Comparison of ENCODE assay signal across 9 cellular contexts in genomic region chr1:43349594-43350306, GRCh38. TPM values are rescaled to one million over a fixed set of nuclear protein-coding genes. Genes with fewer than 3 reads are reported as not detected.
A peak's percentile ranks its signal among the peaks of the same experiment; 100 is the strongest.
DNase-seq lines count a peak whose midpoint lies in the region; ATAC-seq and TF ChIP-seq lines count a peak whose summit lies in the region.
"Had no signal": no experiment of that assay in that cellular context is flagged by ENCODE, and none has a peak within 500 bp of the region (broad histone marks: within the 10 kb centered on the region; RNA-seq: fewer than 3 reads in every experiment).

No MANE protein-coding gene starts in this region.

- 33 to 43% (median 40%) methylated on average over 11 of the region's 11 CpGs for WGBS in heart left ventricle, 4 donors

- H3K36me3 Mint-ChIP-seq in activated CD4-positive, alpha-beta memory T cell treated with anti-CD3 and anti-CD28 coated beads, Interleukin-2, amount 10 ng/mL, durations not matched to agents 7 days and 5 days (ENCODE audit: low read depth), result peaks cover 3% of the 10 kb centered on the region

- peak overlapping the region; percentile 4 for H2AFZ ChIP-seq in HCT116 (ENCODE audit: low read depth, low read length, poor library complexity, severe bottlenecking)

- peak overlapping the region; percentile 53 to 65 for H3K4me3 ChIP-seq in HCT116 (replicated peaks in 1 of 2; ENCODE audit: low read depth in 1 of 2, low read length in 2 of 2)
- H3K4me3 ChIP-seq in heart left ventricle, result peak overlapping the region; percentile 34 to 90 (median 60)
- peak overlapping the region; percentile 52 for H3K4me3 ChIP-seq in skeletal muscle cell (ENCODE audit: low read depth, low read length)

- TSS peak; percentile 93 for BruUV-seq in HCT116 (replicated peaks; lab: Mats Ljungman, UMichigan)

- CTCF ChIA-PET in HCT116 (lab: Charles Lee), result interaction anchor here (1.5 to 1.6 kb wide), 2 partner anchors 9 to 65 kb away, joined by 3 to 8 read pairs; partner anchors contain the start of gene CDC20
- CTCF ChIA-PET in activated CD4-positive, alpha-beta memory T cell treated with anti-CD3 and anti-CD28 coated beads, Interleukin-2, amount 10 ng/mL, durations not matched to agents 7 days and 5 days (lab: Charles Lee), result no interaction called here

- TF ChIP-seq CTCF in HCT116 (IDR thresholded peaks at IDR 0.05 in 2 of 3, conservative IDR thresholded peaks at IDR 0.05 in 1 of 3; ENCODE audit: borderline replicate concordance in 1 of 3, insufficient read depth in 1 of 3, low read depth in 2 of 3, low read length in 2 of 3), result no peak
- no peak for TF ChIP-seq CTCF in heart left ventricle (IDR thresholded peaks at IDR 0.05)

- H3K36me3 ChIP-seq in HCT116 (ENCODE audit: control insufficient read depth in 1 of 2, insufficient read depth in 2 of 2, low read length in 2 of 2), result no peaks in the 10 kb centered on the region
- H3K36me3 ChIP-seq in heart left ventricle, result no peaks in the 10 kb centered on the region

- peaks cover 10% of the 10 kb centered on the region for H3K4me1 Mint-ChIP-seq in activated CD4-positive, alpha-beta memory T cell treated with anti-CD3 and anti-CD28 coated beads, Interleukin-2, amount 10 ng/mL, durations not matched to agents 7 days and 5 days

- peak overlapping the region; percentile 91 for H3K4me2 ChIP-seq in HCT116 (ENCODE audit: low read length)

- H3K79me2 ChIP-seq in HCT116 (ENCODE audit: insufficient read depth, low read length), result no peaks in the 10 kb centered on the region

- no peak for TF ChIP-seq RAD21 in HCT116 (IDR thresholded peaks at IDR 0.05; ENCODE audit: low read depth)

- intact Hi-C loops in HCT116 (cut with micrococcal nuclease) (loop anchor here (2.0 kb wide), 1 partner anchor 111 kb away; no protein-coding TSS in a partner anchor), heart left ventricle (cut with DNase I) (loop anchor here in 2 of 10 donors (1.0 to 5.0 kb wide), 3 partner anchors 9 to 112 kb away; partner anchors contain the start of genes CDC20 (in 1 of the 2) and TIE1 (in 1 of the 2))

- ATAC-seq in HCT116 (no peak), heart left ventricle (peak; percentile 41 to 54 (median 47)), HG03045 (IDR thresholded peaks at IDR 0.05; ENCODE audit: unreplicated experiment) (no peak), HG03095 (IDR thresholded peaks at IDR 0.05; ENCODE audit: unreplicated experiment) (no peak)

- peak; percentile 14 for TF ChIP-seq POLR2A in HCT116 (IDR thresholded peaks at IDR 0.05; ENCODE audit: borderline replicate concordance, extremely low read depth, insufficient read depth, insufficient read length)
- no peak for TF ChIP-seq POLR2A in heart left ventricle (IDR thresholded peaks at IDR 0.05)

- H3K9me2 ChIP-seq in HCT116 (ENCODE audit: insufficient read depth), result no peaks in the 10 kb centered on the region

- peak overlapping the region; percentile 83 for H3K9ac ChIP-seq in HCT116 (ENCODE audit: low read length)

- H3K27me3 ChIP-seq in HCT116 (ENCODE audit: insufficient read depth, low read length), result no peaks in the 10 kb centered on the region
- H3K27me3 ChIP-seq in heart left ventricle, result no peaks in the 10 kb centered on the region

- no peaks in the 10 kb centered on the region for H3K9me3 Mint-ChIP-seq in activated CD4-positive, alpha-beta memory T cell treated with anti-CD3 and anti-CD28 coated beads, Interleukin-2, amount 10 ng/mL, durations not matched to agents 7 days and 5 days

- peaks cover 23 to 57% of the 10 kb centered on the region in 2 experiments for H3K4me1 ChIP-seq in HCT116 (ENCODE audit: control insufficient read depth in 1 of 2, insufficient read depth in 2 of 2, low read length in 2 of 2)
- H3K4me1 ChIP-seq in heart left ventricle, result peaks cover 0 to 46% (median 20%) of the 10 kb centered on the region in 12 donors

- H3K9me3 ChIP-seq in HCT116 (ENCODE audit: control insufficient read depth in 1 of 2, insufficient read depth in 1 of 2, low read depth in 1 of 2, low read length in 2 of 2), result no peaks in the 10 kb centered on the region
- no peaks in the 10 kb centered on the region for H3K9me3 ChIP-seq in heart left ventricle

- no peaks in the 10 kb centered on the region for H4K20me1 ChIP-seq in HCT116 (ENCODE audit: insufficient read depth)

- peak overlapping the region; percentile 77 for H3K27ac Mint-ChIP-seq in activated CD4-positive, alpha-beta memory T cell treated with anti-CD3 and anti-CD28 coated beads, Interleukin-2, amount 10 ng/mL, durations not matched to agents 7 days and 5 days

- DNase-seq in HCT116 (ENCODE audit: low read depth, low spot score), result no peak
- no peak for DNase-seq in activated CD4-positive, alpha-beta memory T cell treated with anti-CD3 and anti-CD28 coated beads, Interleukin-2, amount 10 ng/mL, durations not matched to agents 7 days and 5 days
- peak in 3 of 5 donors; percentile 27 to 78 (median 61) for DNase-seq in heart left ventricle
- DNase-seq in skeletal muscle cell (ENCODE audit: low read depth), result no peak
- DNase-seq in NCI-H2171 treated with DMSO at 0.1 percent for 48 hours (lab: John Stamatoyannopoulos, UW), result no peak
- DNase-seq in stimulated activated CD4-positive, alpha-beta T cell treated with anti-CD3 and anti-CD28 coated beads, Interleukin-15, amount 100 ng/mL, for 24 hours, result no peak

- RAD21 ChIA-PET in HCT116 (lab: Charles Lee; ENCODE audit: low non-redundant PET in 1 of 2, low total read pairs in 2 of 2, uncharacterized antibody in 2 of 2, unreplicated experiment in 2 of 2), result no interaction called here

- H3K27ac ChIP-seq in HCT116 (ENCODE audit: low read depth, low read length), result peak overlapping the region; percentile 89
- peak overlapping the region; percentile 78 to 100 (median 96) for H3K27ac ChIP-seq in heart left ventricle

- POLR2A ChIA-PET in HCT116 (lab: Charles Lee), result interaction anchor here (0.9 to 1.6 kb wide), 2 partner anchors 9 to 19 kb away, joined by 3 to 7 read pairs; partner anchors contain the start of genes CDC20 and ELOVL1
- POLR2A ChIA-PET in activated CD4-positive, alpha-beta memory T cell treated with anti-CD3 and anti-CD28 coated beads, Interleukin-2, amount 10 ng/mL, durations not matched to agents 7 days and 5 days (lab: Charles Lee), result no interaction called here

- peaks cover 3% of the 10 kb centered on the region for H3K27me3 Mint-ChIP-seq in activated CD4-positive, alpha-beta memory T cell treated with anti-CD3 and anti-CD28 coated beads, Interleukin-2, amount 10 ng/mL, durations not matched to agents 7 days and 5 days

- H3K4me3 Mint-ChIP-seq in activated CD4-positive, alpha-beta memory T cell treated with anti-CD3 and anti-CD28 coated beads, Interleukin-2, amount 10 ng/mL, durations not matched to agents 7 days and 5 days, result peak overlapping the region; percentile 77

TF ChIP-seq in HCT116, 20 proteins besides CTCF, POLR2A, EP300 and RAD21:
- no peak for TF ChIP-seq CEBPB (IDR thresholded peaks at IDR 0.05; ENCODE audit: low read depth)
- TF ChIP-seq JUND (IDR thresholded peaks at IDR 0.05), result no peak
- TF ChIP-seq SIN3A (IDR thresholded peaks at IDR 0.05; ENCODE audit: low read depth), result no peak; the same call in 1 of the 2 replicates
- TF ChIP-seq TCF7L2 (IDR thresholded peaks at IDR 0.05; ENCODE audit: borderline replicate concordance, extremely low read depth, insufficient read depth, insufficient read length), result no peak
- TF ChIP-seq ELF1 (IDR thresholded peaks at IDR 0.05; ENCODE audit: borderline replicate concordance, low read depth), result no peak
- no peak for TF ChIP-seq FOSL1 (IDR thresholded peaks at IDR 0.05; ENCODE audit: low read depth)
- no peak; the same call in 1 of the 2 replicates for TF ChIP-seq EGR1 (IDR thresholded peaks at IDR 0.05; ENCODE audit: low read depth)
- TF ChIP-seq EZH2 (IDR thresholded peaks at IDR 0.05), result no peak
- no peak for TF ChIP-seq EZH2phosphoT487 (IDR thresholded peaks at IDR 0.05; ENCODE audit: borderline replicate concordance)
- no peak for TF ChIP-seq ATF3 (IDR thresholded peaks at IDR 0.05)
- no peak for TF ChIP-seq MAX (IDR thresholded peaks at IDR 0.05)
- no peak for TF ChIP-seq ZNF274 (IDR thresholded peaks at IDR 0.05; ENCODE audit: low read depth, low read length)

RNA-seq across cellular contexts. Expression of gene CDC20, which starts 9.0 kb away (rescaled TPM):
- total RNA-seq in HCT116 (2021; ENCODE audit: unreplicated experiment) (355 TPM), heart left ventricle (10 to 100 TPM in 1 of 9 donors, 1 to 10 TPM in 5, under 1 TPM in 3; 0.45 to 16.9 (median 1.5) TPM)
- polyA plus RNA-seq in HCT116 (2012), result 375 and 408 TPM in 2 replicates
- total RNA-seq in activated CD4-positive, alpha-beta memory T cell treated with anti-CD3 and anti-CD28 coated beads, Interleukin-2, amount 10 ng/mL, durations not matched to agents 7 days and 5 days, result 100 to 1,000 TPM; 130 to 141 TPM
- under 1 TPM; 0.38 to 0.49 TPM for polyA plus RNA-seq in heart left ventricle

RNA-seq across cellular contexts. Expression of gene MPL, which starts 12.1 kb away (rescaled TPM):
- total RNA-seq in HCT116 (2021; ENCODE audit: unreplicated experiment), result not detected
- 0.11 and 0.16 TPM in 2 replicates for polyA plus RNA-seq in HCT116 (2012)
- not detected for total RNA-seq in activated CD4-positive, alpha-beta memory T cell treated with anti-CD3 and anti-CD28 coated beads, Interleukin-2, amount 10 ng/mL, durations not matched to agents 7 days and 5 days
- total RNA-seq in heart left ventricle, result under 1 TPM; 0.25 to 0.98 (median 0.59) TPM
- under 1 TPM in 1 of 2 donors, not detected in 1; 0.11 TPM for polyA plus RNA-seq in heart left ventricle
- total RNA-seq: T-helper 1 cell treated with Interleukin-12 subunit alpha and Interleukin-12 subunit beta and Interleukin-4 antibody, amounts not matched to agents 30 ng/mL and 1 ng/mL, for 36 hours had no signal

RNA-seq across cellular contexts. Expression of gene ELOVL1, which starts 18.1 kb away (rescaled TPM):
- total RNA-seq in HCT116 (2021; ENCODE audit: unreplicated experiment) (91.3 TPM), heart left ventricle (10 to 100 TPM; 22.1 to 63.5 (median 33.6) TPM)
- polyA plus RNA-seq in HCT116 (2012), result 157 and 159 TPM in 2 replicates
- 10 to 100 TPM; 71.8 to 74.1 TPM for total RNA-seq in activated CD4-positive, alpha-beta memory T cell treated with anti-CD3 and anti-CD28 coated beads, Interleukin-2, amount 10 ng/mL, durations not matched to agents 7 days and 5 days
- 10 to 100 TPM; 25.7 to 93.4 TPM for polyA plus RNA-seq in heart left ventricle

RNA-seq across cellular contexts. Expression of gene MED8, which starts 39.9 kb away (rescaled TPM):
- total RNA-seq in HCT116 (2021; ENCODE audit: unreplicated experiment), result 36.0 TPM
- 45.6 and 50.9 TPM in 2 replicates for polyA plus RNA-seq in HCT116 (2012)
- 10 to 100 TPM; 35.6 to 36.9 TPM for total RNA-seq in activated CD4-positive, alpha-beta memory T cell treated with anti-CD3 and anti-CD28 coated beads, Interleukin-2, amount 10 ng/mL, durations not matched to agents 7 days and 5 days
- total RNA-seq in heart left ventricle, result 10 to 100 TPM; 13.7 to 25.4 (median 16.9) TPM
- 10 to 100 TPM; 11.7 to 31.4 TPM for polyA plus RNA-seq in heart left ventricle

RNA-seq across cellular contexts. Expression of gene SZT2, which starts 39.9 kb away (rescaled TPM):
- total RNA-seq in HCT116 (2021; ENCODE audit: unreplicated experiment) (43.0 TPM), heart left ventricle (10 to 100 TPM; 19.0 to 39.7 (median 24.4) TPM)
- polyA plus RNA-seq in HCT116 (2012), result 12.7 and 14.5 TPM in 2 replicates
- total RNA-seq in activated CD4-positive, alpha-beta memory T cell treated with anti-CD3 and anti-CD28 coated beads, Interleukin-2, amount 10 ng/mL, durations not matched to agents 7 days and 5 days, result 10 to 100 TPM; 55.6 to 57.8 TPM
- polyA plus RNA-seq in heart left ventricle, result 10 to 100 TPM; 13.1 to 29.1 TPM

Comparison
In these comparisons a context has a peak if more than half of its experiments do, and no peak if none do; other contexts are left out.
1. ATAC-seq: peak in heart left ventricle (4 of 4); none in HCT116 (single experiment), HG03045 (single experiment) and HG03095 (single experiment).
2. DNase-seq: peak in heart left ventricle (3 of 5); none in HCT116 (single experiment), activated CD4-positive, alpha-beta memory T cell treated with anti-CD3 and anti-CD28 coated beads, Interleukin-2, amount 10 ng/mL, durations not matched to agents 7 days and 5 days (single experiment), skeletal muscle cell (single experiment), NCI-H2171 treated with DMSO at 0.1 percent for 48 hours (single experiment) and stimulated activated CD4-positive, alpha-beta T cell treated with anti-CD3 and anti-CD28 coated beads, Interleukin-15, amount 100 ng/mL, for 24 hours (single experiment).
3. RNA of gene CDC20, which starts 9.0 kb away (total RNA-seq): 355 TPM in HCT116 (single experiment) and 130 to 141 TPM in activated CD4-positive, alpha-beta memory T cell treated with anti-CD3 and anti-CD28 coated beads, Interleukin-2, amount 10 ng/mL, durations not matched to agents 7 days and 5 days; 0.45 to 16.9 TPM in heart left ventricle; every median in the first group is over 4 times any median in the second.
4. Peak in every context shown above with its lines, with median percentiles within 50 percentile points of each other: H3K4me3 ChIP-seq.